Comparison of ENCODE assay signal across 25 cellular contexts in the genomic region with DNA sequence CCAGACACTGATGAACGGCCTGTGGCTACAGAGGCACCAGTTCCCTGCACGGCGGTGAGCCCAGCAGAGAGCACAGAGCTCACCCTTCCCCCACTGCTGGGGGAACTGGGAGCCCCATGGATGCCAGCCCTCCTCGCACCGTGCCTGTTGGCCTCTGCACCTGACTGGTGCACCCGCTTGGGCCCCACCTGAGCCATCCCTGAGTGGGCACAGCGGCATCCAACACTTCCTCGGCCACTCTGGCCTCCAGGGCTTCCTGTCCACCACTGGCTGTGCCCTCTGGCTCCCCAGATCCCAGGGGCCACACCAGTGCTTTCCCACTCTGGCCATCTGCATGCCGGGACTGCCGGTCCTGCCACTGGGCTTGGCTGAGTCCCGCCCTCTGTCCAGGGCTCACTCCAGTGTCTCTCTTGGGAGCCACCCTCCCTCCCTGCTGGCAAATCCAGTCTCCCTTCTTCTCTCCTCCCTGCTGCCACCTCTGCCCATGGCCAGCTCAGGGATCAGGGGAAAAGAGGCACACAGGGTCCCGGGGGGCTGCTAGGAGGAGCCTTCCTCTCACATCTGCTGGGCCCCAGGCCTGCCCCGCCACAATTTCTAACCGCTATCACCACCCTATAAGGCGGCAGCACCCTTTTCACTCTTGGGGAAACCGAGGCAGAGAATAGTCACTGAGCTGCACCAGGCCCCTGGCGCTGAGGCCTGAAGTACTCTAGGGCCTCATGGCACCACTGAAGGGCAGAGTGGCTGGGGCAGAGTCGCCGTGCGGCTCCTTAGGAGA. TPM values are rescaled to one million over a fixed set of nuclear protein-coding genes. Genes with fewer than 3 reads are reported as not detected.
DNase-seq lines count a peak whose midpoint lies in the region; ATAC-seq and TF ChIP-seq lines count a peak whose summit lies in the region.
"Had no signal": no experiment of that assay in that cellular context is flagged by ENCODE, and none has a peak within 500 bp of the region (broad histone marks: within the 10 kb centered on the region; RNA-seq: fewer than 3 reads in every experiment).

No MANE protein-coding gene starts in this region.

- no peaks in the 10 kb centered on the region for H3K36me3 ChIP-seq in upper lobe of right lung

- no peak overlapping the region for H3K4me3 ChIP-seq in upper lobe of right lung
- H3K4me3 ChIP-seq: smooth muscle cell had no signal

- no peaks in the 10 kb centered on the region for H3K36me3 Mint-ChIP-seq in activated naive CD8-positive, alpha-beta T cell treated with anti-CD3 and anti-CD28 coated beads, Interleukin-2, amount 10 ng/mL, durations not matched to agents 7 days and 5 days
- no peaks in the 10 kb centered on the region for H3K36me3 Mint-ChIP-seq in activated naive CD8-positive, alpha-beta T cell treated with anti-CD3 and anti-CD28 coated beads for 36 hours
- H3K36me3 Mint-ChIP-seq in activated B cell treated with CpG ODN at 0.5 μM for 24 hours (ENCODE audit: low read depth), result peaks cover 7% of the 10 kb centered on the region
- H3K36me3 Mint-ChIP-seq: activated CD4-positive, alpha-beta memory T cell treated with anti-CD3 and anti-CD28 coated beads for 36 hours; activated naive CD4-positive, alpha-beta T cell treated with anti-CD3 and anti-CD28 coated beads, Interleukin-2, amount 10 ng/mL, durations not matched to agents 7 days and 5 days had no signal

- H3K4me1 Mint-ChIP-seq in activated naive CD8-positive, alpha-beta T cell treated with anti-CD3 and anti-CD28 coated beads, Interleukin-2, amount 10 ng/mL, durations not matched to agents 7 days and 5 days, result no peaks in the 10 kb centered on the region
- H3K4me1 Mint-ChIP-seq in activated naive CD8-positive, alpha-beta T cell treated with anti-CD3 and anti-CD28 coated beads for 36 hours, result no peaks in the 10 kb centered on the region
- H3K4me1 Mint-ChIP-seq in activated B cell treated with CpG ODN at 0.5 μM for 24 hours, result no peaks in the 10 kb centered on the region
- H3K4me1 Mint-ChIP-seq: activated naive CD4-positive, alpha-beta T cell treated with anti-CD3 and anti-CD28 coated beads, Interleukin-2, amount 10 ng/mL, durations not matched to agents 7 days and 5 days had no signal

- intact Hi-C loops in activated B cell treated with CpG ODN at 0.5 μM for 24 hours (cut with micrococcal nuclease), result no loop called here
- intact Hi-C loops in upper lobe of right lung (cut with DNase I), result no loop called here

- no peaks in the 10 kb centered on the region for H3K9me3 Mint-ChIP-seq in activated naive CD8-positive, alpha-beta T cell treated with anti-CD3 and anti-CD28 coated beads, Interleukin-2, amount 10 ng/mL, durations not matched to agents 7 days and 5 days
- H3K9me3 Mint-ChIP-seq in activated naive CD8-positive, alpha-beta T cell treated with anti-CD3 and anti-CD28 coated beads for 36 hours, result no peaks in the 10 kb centered on the region
- no peaks in the 10 kb centered on the region for H3K9me3 Mint-ChIP-seq in activated B cell treated with CpG ODN at 0.5 μM for 24 hours
- H3K9me3 Mint-ChIP-seq: activated CD4-positive, alpha-beta memory T cell treated with anti-CD3 and anti-CD28 coated beads for 36 hours; activated naive CD4-positive, alpha-beta T cell treated with anti-CD3 and anti-CD28 coated beads, Interleukin-2, amount 10 ng/mL, durations not matched to agents 7 days and 5 days had no signal

- no peaks in the 10 kb centered on the region for H3K27me3 Mint-ChIP-seq in activated naive CD8-positive, alpha-beta T cell treated with anti-CD3 and anti-CD28 coated beads, Interleukin-2, amount 10 ng/mL, durations not matched to agents 7 days and 5 days
- no peaks in the 10 kb centered on the region for H3K27me3 Mint-ChIP-seq in activated naive CD8-positive, alpha-beta T cell treated with anti-CD3 and anti-CD28 coated beads for 36 hours
- no peaks in the 10 kb centered on the region for H3K27me3 Mint-ChIP-seq in activated B cell treated with CpG ODN at 0.5 μM for 24 hours
- H3K27me3 Mint-ChIP-seq: activated CD4-positive, alpha-beta memory T cell treated with anti-CD3 and anti-CD28 coated beads for 36 hours; activated naive CD4-positive, alpha-beta T cell treated with anti-CD3 and anti-CD28 coated beads, Interleukin-2, amount 10 ng/mL, durations not matched to agents 7 days and 5 days had no signal

- ATAC-seq in activated naive CD8-positive, alpha-beta T cell treated with anti-CD3 and anti-CD28 coated beads, Interleukin-2, amount 10 ng/mL, durations not matched to agents 7 days and 5 days (ENCODE audit: low read depth), result no peak
- ATAC-seq in activated B cell treated with CpG ODN at 0.5 μM for 24 hours (ENCODE audit: low read depth) (no peak), left lobe of liver (no peak), upper lobe of right lung (no peak)

- no peak overlapping the region for H3K4me3 Mint-ChIP-seq in activated naive CD8-positive, alpha-beta T cell treated with anti-CD3 and anti-CD28 coated beads, Interleukin-2, amount 10 ng/mL, durations not matched to agents 7 days and 5 days
- no peak overlapping the region for H3K4me3 Mint-ChIP-seq in activated naive CD8-positive, alpha-beta T cell treated with anti-CD3 and anti-CD28 coated beads for 36 hours
- H3K4me3 Mint-ChIP-seq in activated B cell treated with CpG ODN at 0.5 μM for 24 hours, result no peak overlapping the region
- H3K4me3 Mint-ChIP-seq: activated CD4-positive, alpha-beta memory T cell treated with anti-CD3 and anti-CD28 coated beads for 36 hours; activated naive CD4-positive, alpha-beta T cell treated with anti-CD3 and anti-CD28 coated beads, Interleukin-2, amount 10 ng/mL, durations not matched to agents 7 days and 5 days had no signal

- POLR2A ChIA-PET in activated naive CD8-positive, alpha-beta T cell treated with anti-CD3 and anti-CD28 coated beads, Interleukin-2, amount 10 ng/mL, durations not matched to agents 7 days and 5 days (lab: Charles Lee), result no interaction called here
- POLR2A ChIA-PET in activated B cell treated with CpG ODN at 0.5 μM for 24 hours (lab: Charles Lee), result no interaction called here

- no peaks in the 10 kb centered on the region for H3K9me3 ChIP-seq in upper lobe of right lung

- DNase-seq in activated naive CD8-positive, alpha-beta T cell treated with anti-CD3 and anti-CD28 coated beads, Interleukin-2, amount 10 ng/mL, durations not matched to agents 7 days and 5 days, result peak; percentile 19
- DNase-seq in activated naive CD8-positive, alpha-beta T cell treated with anti-CD3 and anti-CD28 coated beads for 36 hours, result no peak
- DNase-seq in activated B cell treated with CpG ODN at 0.5 μM for 24 hours (peak; percentile 5), left lobe of liver (ENCODE audit: low spot score) (peak; percentile 47), upper lobe of right lung (peak; percentile 56), SHP77 treated with DMSO at 0.1 percent for 48 hours (lab: John Stamatoyannopoulos, UW) (no peak), NCI-H82 (lab: John Stamatoyannopoulos, UW) (no peak), NK-92 (lab: John Stamatoyannopoulos, UW; ENCODE audit: unreplicated experiment) (no peak)
- DNase-seq: ACHN; activated CD4-positive, CD25-positive, alpha-beta regulatory T cell; activated naive CD4-positive, alpha-beta T cell treated with anti-CD3 and anti-CD28 coated beads, Interleukin-2, amount 10 ng/mL, durations not matched to agents 7 days and 5 days; activated T-cell treated with anti-CD3 and anti-CD28 coated beads, Interleukin-2, amount 50 U/mL, for 1 hour; anterior cingulate cortex; C1 segment of cervical spinal cord; EL; IMR-90; NCI-H1092 treated with DMSO at 0.1 percent for 48 hours; NCI-H2029; NCI-H226; NCI-H748 treated with DMSO at 0.1 percent for 48 hours; stimulated activated CD4-positive, alpha-beta T cell treated with anti-CD3 and anti-CD28 coated beads, Interleukin-2, amount 100 ng/mL, for 24 hours; SW 1271; T1000 had no signal

- no peak overlapping the region for H3K27ac Mint-ChIP-seq in activated naive CD8-positive, alpha-beta T cell treated with anti-CD3 and anti-CD28 coated beads, Interleukin-2, amount 10 ng/mL, durations not matched to agents 7 days and 5 days
- H3K27ac Mint-ChIP-seq in activated naive CD8-positive, alpha-beta T cell treated with anti-CD3 and anti-CD28 coated beads for 36 hours, result no peak overlapping the region
- H3K27ac Mint-ChIP-seq in activated B cell treated with CpG ODN at 0.5 μM for 24 hours, result no peak overlapping the region
- H3K27ac Mint-ChIP-seq: activated CD4-positive, alpha-beta memory T cell treated with anti-CD3 and anti-CD28 coated beads for 36 hours; activated naive CD4-positive, alpha-beta T cell treated with anti-CD3 and anti-CD28 coated beads, Interleukin-2, amount 10 ng/mL, durations not matched to agents 7 days and 5 days had no signal

- CTCF ChIA-PET in activated B cell treated with CpG ODN at 0.5 μM for 24 hours (lab: Charles Lee), result no interaction called here

- peaks cover 10% of the 10 kb centered on the region for H3K4me1 ChIP-seq in upper lobe of right lung

- TF ChIP-seq CTCF in activated B cell treated with CpG ODN at 0.5 μM for 24 hours (IDR thresholded peaks at IDR 0.05) (no peak), upper lobe of right lung (IDR thresholded peaks at IDR 0.05) (no peak)

- H3K27ac ChIP-seq in upper lobe of right lung, result no peak overlapping the region

- no peaks in the 10 kb centered on the region for H3K27me3 ChIP-seq in upper lobe of right lung

RNA-seq across cellular contexts. Expression of a gene that starts 33.0 kb away (rescaled TPM):
- total RNA-seq in activated naive CD8-positive, alpha-beta T cell treated with anti-CD3 and anti-CD28 coated beads, Interleukin-2, amount 10 ng/mL, durations not matched to agents 7 days and 5 days, result 10 to 100 TPM; 11.9 to 12.7 TPM
- total RNA-seq in activated naive CD8-positive, alpha-beta T cell treated with anti-CD3 and anti-CD28 coated beads for 36 hours, result 10 to 100 TPM; 14.5 TPM
- total RNA-seq in activated B cell treated with CpG ODN at 0.5 μM for 24 hours, result 5.8 and 6.3 TPM in 2 replicates
- total RNA-seq in left lobe of liver, result 4.3 TPM
- total RNA-seq in upper lobe of right lung, result 7.8 TPM

RNA-seq across cellular contexts. Expression of a gene that starts 33.0 kb away (rescaled TPM):
- 10 to 100 TPM; 18.4 to 18.9 TPM for total RNA-seq in activated naive CD8-positive, alpha-beta T cell treated with anti-CD3 and anti-CD28 coated beads, Interleukin-2, amount 10 ng/mL, durations not matched to agents 7 days and 5 days
- total RNA-seq in activated naive CD8-positive, alpha-beta T cell treated with anti-CD3 and anti-CD28 coated beads for 36 hours, result 10 to 100 TPM; 18.7 to 23.1 TPM
- total RNA-seq in activated B cell treated with CpG ODN at 0.5 μM for 24 hours (9.1 and 12.1 TPM in 2 replicates), left lobe of liver (9.4 TPM), upper lobe of right lung (20.5 TPM)

Comparison
In these comparisons a context has a peak if more than half of its experiments do, and no peak if none do; other contexts are left out.
1. DNase-seq: peak in activated naive CD8-positive, alpha-beta T cell treated with anti-CD3 and anti-CD28 coated beads, Interleukin-2, amount 10 ng/mL, durations not matched to agents 7 days and 5 days (single experiment), activated B cell treated with CpG ODN at 0.5 μM for 24 hours (single experiment), left lobe of liver (single experiment) and upper lobe of right lung (single experiment); none in activated naive CD8-positive, alpha-beta T cell treated with anti-CD3 and anti-CD28 coated beads for 36 hours (single experiment), SHP77 treated with DMSO at 0.1 percent for 48 hours (single experiment), NCI-H82 (single experiment) and NK-92 (single experiment).